ENCODE assay signal across 25 cellular contexts in the genomic region with DNA sequence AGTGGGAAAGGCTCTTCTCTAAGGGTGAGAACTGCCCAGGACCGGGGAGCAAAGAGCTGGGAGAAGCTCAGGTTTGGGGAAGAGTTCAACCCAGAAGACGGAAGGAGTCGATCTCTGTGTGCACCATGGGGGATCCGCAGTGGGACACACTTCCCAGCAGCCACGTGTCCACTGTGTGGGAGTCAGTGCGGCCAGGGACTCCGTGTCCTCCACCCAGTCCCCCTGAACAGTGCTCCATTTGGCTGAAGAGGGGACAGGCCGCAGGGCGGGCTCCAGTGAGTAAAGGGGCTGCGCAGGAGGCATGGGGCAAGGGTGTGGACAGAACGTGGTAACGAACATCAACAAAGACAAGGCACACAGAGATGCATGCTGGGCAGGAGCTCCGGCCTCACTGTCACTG.
"Had no signal": no experiment of that assay in that cellular context is flagged by ENCODE, and none has a peak within 500 bp of the region (broad histone marks: within the 10 kb centered on the region; RNA-seq: fewer than 3 reads in every experiment).

No MANE protein-coding gene starts in this region.

- H3K27ac Mint-ChIP-seq: activated CD4-positive, alpha-beta T cell treated with anti-CD3 and anti-CD28 coated beads for 36 hours; activated CD4-positive, alpha-beta T cell treated with anti-CD3 and anti-CD28 coated beads, Interleukin-2, amount 10 ng/mL, durations not matched to agents 7 days and 5 days; activated CD8-positive, alpha-beta T cell treated with anti-CD3 and anti-CD28 coated beads, Interleukin-2, amount 10 ng/mL, durations not matched to agents 7 days and 5 days; activated naive CD4-positive, alpha-beta T cell treated with anti-CD3 and anti-CD28 coated beads for 36 hours; activated naive CD4-positive, alpha-beta T cell treated with anti-CD3 and anti-CD28 coated beads, Interleukin-2, amount 50 U/mL, for 72 hours; activated T-helper 1 cell treated with anti-CD3 and anti-CD28 coated beads, Interleukin-12 subunit alpha, Interleukin-12 subunit beta, Interleukin-2, Interleukin-4 antibody, amounts not matched to agents 30 ng/mL and 10 ng/mL and 1 ng/mL, durations not matched to agents 14 hours and 24 hours and 36 hours; T-helper 1 cell treated with Interleukin-12 subunit alpha and Interleukin-12 subunit beta and Interleukin-4 antibody, amounts not matched to agents 30 μg/mL and 1 μg/mL, for 36 hours; T-helper 2 cell treated with Interferon-gamma antibody and Interleukin-4, amounts not matched to agents 5 μg/mL and 100 μg/mL, for 36 hours had no signal

- H3K36me3 Mint-ChIP-seq: activated naive CD4-positive, alpha-beta T cell treated with anti-CD3 and anti-CD28 coated beads, Interleukin-2, amount 50 U/mL, for 72 hours had no signal

- H3K4me3 Mint-ChIP-seq: activated CD4-positive, alpha-beta T cell treated with anti-CD3 and anti-CD28 coated beads for 36 hours; activated CD4-positive, alpha-beta T cell treated with anti-CD3 and anti-CD28 coated beads, Interleukin-2, amount 10 ng/mL, durations not matched to agents 7 days and 5 days; activated CD8-positive, alpha-beta T cell treated with anti-CD3 and anti-CD28 coated beads, Interleukin-2, amount 10 ng/mL, durations not matched to agents 7 days and 5 days; activated naive CD4-positive, alpha-beta T cell treated with anti-CD3 and anti-CD28 coated beads for 36 hours; activated T-cell treated with anti-CD3 and anti-CD28 coated beads, Interleukin-2, amount 50 U/mL, for 4 hours; activated T-helper 1 cell treated with anti-CD3 and anti-CD28 coated beads, Interleukin-12 subunit alpha, Interleukin-12 subunit beta, Interleukin-2, Interleukin-4 antibody, amounts not matched to agents 30 ng/mL and 10 ng/mL and 1 ng/mL, durations not matched to agents 14 hours and 24 hours and 36 hours; T-helper 1 cell treated with Interleukin-12 subunit alpha and Interleukin-12 subunit beta and Interleukin-4 antibody, amounts not matched to agents 30 μg/mL and 1 μg/mL, for 36 hours; T-helper 2 cell treated with Interferon-gamma antibody and Interleukin-4, amounts not matched to agents 5 μg/mL and 100 μg/mL, for 36 hours had no signal

- H3K36me3 ChIP-seq: adrenal gland, brain microvascular endothelial cell, MG63 had no signal

- H3K9me3 Mint-ChIP-seq: activated CD4-positive, alpha-beta T cell treated with anti-CD3 and anti-CD28 coated beads, Interleukin-2, amount 10 ng/mL, durations not matched to agents 7 days and 5 days; activated naive CD4-positive, alpha-beta T cell treated with anti-CD3 and anti-CD28 coated beads for 36 hours; activated naive CD4-positive, alpha-beta T cell treated with anti-CD3 and anti-CD28 coated beads, Interleukin-2, amount 50 U/mL, for 72 hours; activated T-cell treated with anti-CD3 and anti-CD28 coated beads, Interleukin-2, amount 50 U/mL, for 4 hours; activated T-helper 1 cell treated with anti-CD3 and anti-CD28 coated beads, Interleukin-12 subunit alpha, Interleukin-12 subunit beta, Interleukin-2, Interleukin-4 antibody, amounts not matched to agents 30 ng/mL and 10 ng/mL and 1 ng/mL, durations not matched to agents 14 hours and 24 hours and 36 hours; T-helper 1 cell treated with Interleukin-12 subunit alpha and Interleukin-12 subunit beta and Interleukin-4 antibody, amounts not matched to agents 30 μg/mL and 1 μg/mL, for 36 hours; T-helper 2 cell treated with Interferon-gamma antibody and Interleukin-4, amounts not matched to agents 5 μg/mL and 100 μg/mL, for 36 hours had no signal

- H3K4me3 ChIP-seq: adrenal gland, MG63, SK-N-MC had no signal

- H3K27me3 Mint-ChIP-seq: activated CD4-positive, alpha-beta T cell treated with anti-CD3 and anti-CD28 coated beads, Interleukin-2, amount 10 ng/mL, durations not matched to agents 7 days and 5 days had no signal

- H3K27me3 ChIP-seq: adrenal gland, brain microvascular endothelial cell, MG63 had no signal

- DNase-seq: activated CD4-positive, alpha-beta T cell treated with anti-CD3 and anti-CD28 coated beads for 36 hours; activated CD4-positive, alpha-beta T cell treated with anti-CD3 and anti-CD28 coated beads, Interleukin-2, amount 10 ng/mL, durations not matched to agents 7 days and 5 days; activated CD4-positive, alpha-beta T cell treated with anti-CD3 and anti-CD28 coated beads, Interleukin-2, amount 50 U/mL, for 48 hours; activated CD8-positive, alpha-beta T cell treated with anti-CD3 and anti-CD28 coated beads, Interleukin-2, amount 10 ng/mL, durations not matched to agents 7 days and 5 days; activated gamma-delta T cell treated with Interleukin-2 at 50 U/mL for 16 hours; activated naive CD4-positive, alpha-beta T cell treated with anti-CD3 and anti-CD28 coated beads for 36 hours; activated T-cell treated with anti-CD3 and anti-CD28 coated beads for 4 hours; activated T-cell treated with anti-CD3 and anti-CD28 coated beads, Interleukin-2, amount 50 U/mL, for 4 hours; adrenal gland; central memory CD4-positive, alpha-beta T cell; Kasumi-1; KG1; MG63; NCI-H1092; NCI-H1436 treated with DMSO at 0.1 percent for 48 hours; NCI-H1694 treated with DMSO at 0.1 percent for 48 hours; NCI-H524 treated with DMSO at 0.1 percent for 48 hours; NK-92 treated with Interleukin-12 subunit alpha and Interleukin-12 subunit beta, amount 100 ng/mL, for 24 hours; Right ventricle myocardium superior had no signal

- H3K4me1 Mint-ChIP-seq: activated CD4-positive, alpha-beta T cell treated with anti-CD3 and anti-CD28 coated beads for 36 hours; activated CD4-positive, alpha-beta T cell treated with anti-CD3 and anti-CD28 coated beads, Interleukin-2, amount 10 ng/mL, durations not matched to agents 7 days and 5 days had no signal

- H3K4me1 ChIP-seq: adrenal gland had no signal

- H3K9me3 ChIP-seq: adrenal gland, MG63 had no signal

- H3K27ac ChIP-seq: adrenal gland, brain microvascular endothelial cell, SK-N-MC had no signal
